ENCODE assay signal across 26 cellular contexts in the genomic region with DNA sequence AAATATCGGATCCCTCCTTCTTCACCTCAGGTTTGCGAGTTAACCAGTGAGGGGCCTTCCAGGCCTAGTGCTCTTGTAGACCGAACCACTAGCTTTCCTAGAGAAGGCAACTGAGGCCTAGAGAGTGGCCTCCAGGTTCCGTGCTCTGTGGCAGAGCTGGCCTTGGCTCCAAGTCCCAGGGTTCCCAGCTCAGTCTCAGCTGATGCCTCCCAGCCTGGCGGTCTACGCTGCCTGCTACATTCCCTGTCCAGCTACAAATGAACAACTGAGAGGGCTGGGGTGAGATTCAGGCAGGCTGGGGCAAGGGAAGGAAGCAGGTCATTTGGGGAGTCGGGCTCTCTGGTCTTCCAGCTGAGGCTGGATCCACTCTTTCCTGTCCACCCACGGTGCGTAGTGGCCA. TPM values are rescaled to one million over a fixed set of nuclear protein-coding genes. Genes with fewer than 3 reads are reported as not detected.
"Had no signal": no experiment of that assay in that cellular context is flagged by ENCODE, and none has a peak within 500 bp of the region (broad histone marks: within the 10 kb centered on the region; RNA-seq: fewer than 3 reads in every experiment).

No MANE protein-coding gene starts in this region.

- H3K36me3 ChIP-seq: adrenal gland, ascending aorta, breast epithelium, esophagus muscularis mucosa, heart right ventricle, lower lobe of right lung, pancreas, thoracic aorta had no signal

- H3K4me1 Mint-ChIP-seq: activated CD4-positive, alpha-beta T cell treated with anti-CD3 and anti-CD28 coated beads for 36 hours; central memory CD8-positive, alpha-beta T cell; stimulated activated naive B cell treated with anti-CD40 and anti-IgM and Interleukin-4, amounts not matched to agents 10 μg/mL and 1 μg/mL and 100 μg/mL, for 72 hours had no signal

- H3K9me3 ChIP-seq: adrenal gland, ascending aorta, breast epithelium, esophagus muscularis mucosa, heart right ventricle, lower lobe of right lung, pancreas, thoracic aorta had no signal

- H3K27ac Mint-ChIP-seq: activated B cell treated with CpG ODN at 0.5 μM for 24 hours; activated CD4-positive, alpha-beta T cell treated with anti-CD3 and anti-CD28 coated beads for 36 hours; activated naive CD8-positive, alpha-beta T cell; activated T-helper 2 cell treated with anti-CD3 and anti-CD28 coated beads, Interferon-gamma antibody, Interleukin-2, Interleukin-4, amounts not matched to agents 10 μg/mL and 5 μg/mL and 100 μg/mL, durations not matched to agents 14 hours and 24 hours and 36 hours; naive thymus-derived CD4-positive, alpha-beta T cell; stimulated activated naive B cell treated with anti-CD40 and anti-IgM and Interleukin-4, amounts not matched to agents 10 μg/mL and 1 μg/mL and 100 μg/mL, for 72 hours had no signal

- H3K27ac ChIP-seq: adrenal gland, ascending aorta, breast epithelium, dorsolateral prefrontal cortex, esophagus muscularis mucosa, heart right ventricle, lower lobe of right lung, thoracic aorta had no signal

- H3K4me3 Mint-ChIP-seq: activated CD4-positive, alpha-beta T cell treated with anti-CD3 and anti-CD28 coated beads for 36 hours; activated naive CD8-positive, alpha-beta T cell; activated T-cell treated with anti-CD3 and anti-CD28 coated beads, Interleukin-2, amount 50 U/mL, for 4 hours; central memory CD8-positive, alpha-beta T cell; naive thymus-derived CD4-positive, alpha-beta T cell; stimulated activated naive B cell treated with anti-CD40 and anti-IgM and Interleukin-4, amounts not matched to agents 10 μg/mL and 1 μg/mL and 100 μg/mL, for 72 hours had no signal

- ATAC-seq: activated CD4-positive, alpha-beta T cell treated with anti-CD3 and anti-CD28 coated beads for 36 hours; activated T-cell treated with anti-CD3 and anti-CD28 coated beads, Interleukin-2, amount 50 U/mL, for 4 hours; heart right ventricle; naive thymus-derived CD4-positive, alpha-beta T cell; sciatic nerve; stimulated activated naive B cell treated with anti-CD40 and anti-IgM and Interleukin-4, amounts not matched to agents 10 μg/mL and 1 μg/mL and 100 μg/mL, for 72 hours had no signal

- H3K27me3 ChIP-seq: adrenal gland, ascending aorta, breast epithelium, pancreas had no signal

- H3K36me3 Mint-ChIP-seq: activated naive CD8-positive, alpha-beta T cell; naive thymus-derived CD4-positive, alpha-beta T cell; stimulated activated naive B cell treated with anti-CD40 and anti-IgM and Interleukin-4, amounts not matched to agents 10 μg/mL and 1 μg/mL and 100 μg/mL, for 72 hours; type B pancreatic cell had no signal

- H3K4me3 ChIP-seq: adrenal gland, ascending aorta, dorsolateral prefrontal cortex, esophagus muscularis mucosa, heart right ventricle, lower lobe of right lung, thoracic aorta had no signal

- H3K9me3 Mint-ChIP-seq: activated B cell treated with CpG ODN at 0.5 μM for 24 hours; activated T-cell treated with anti-CD3 and anti-CD28 coated beads, Interleukin-2, amount 50 U/mL, for 4 hours; activated T-helper 2 cell treated with anti-CD3 and anti-CD28 coated beads, Interferon-gamma antibody, Interleukin-2, Interleukin-4, amounts not matched to agents 10 μg/mL and 5 μg/mL and 100 μg/mL, durations not matched to agents 14 hours and 24 hours and 36 hours; central memory CD8-positive, alpha-beta T cell; naive thymus-derived CD4-positive, alpha-beta T cell; stimulated activated naive B cell treated with anti-CD40 and anti-IgM and Interleukin-4, amounts not matched to agents 10 μg/mL and 1 μg/mL and 100 μg/mL, for 72 hours; type B pancreatic cell had no signal

- DNase-seq: activated B cell treated with CpG ODN at 0.5 μM for 24 hours; activated CD4-positive, alpha-beta T cell treated with anti-CD3 and anti-CD28 coated beads for 36 hours; activated CD4-positive, alpha-beta T cell treated with anti-CD3 and anti-CD28 coated beads, Interleukin-2, amount 50 U/mL, for 4 hours; activated CD8-positive, alpha-beta memory T cell treated with anti-CD3 and anti-CD28 coated beads for 24 hours; activated CD8-positive, alpha-beta memory T cell treated with anti-CD3 and anti-CD28 coated beads, Interleukin-2, amount 50 U/mL, for 48 hours; activated naive CD4-positive, alpha-beta T cell; activated T-cell treated with anti-CD3 and anti-CD28 coated beads, Interleukin-2, amount 50 U/mL, for 4 hours; adrenal gland; dorsolateral prefrontal cortex; heart right ventricle; lower lobe of right lung; naive thymus-derived CD4-positive, alpha-beta T cell; stimulated activated CD4-positive, alpha-beta T cell treated with anti-CD3 and anti-CD28 coated beads, Interleukin-2, amount 100 ng/mL, for 48 hours; stimulated activated CD8-positive, alpha-beta memory T cell treated with anti-CD3 and anti-CD28 coated beads, Interleukin-4, amount 100 ng/mL, for 48 hours; stimulated activated naive B cell treated with anti-CD40 and anti-IgM and Interleukin-4, amounts not matched to agents 10 μg/mL and 1 μg/mL and 100 μg/mL, for 72 hours; T-helper 9 cell had no signal

RNA-seq across cellular contexts. Expression of a gene that starts 2.3 kb away (rescaled TPM):
- polyA plus RNA-seq: naive thymus-derived CD4-positive, alpha-beta T cell had no signal
